In the genomic region with DNA sequence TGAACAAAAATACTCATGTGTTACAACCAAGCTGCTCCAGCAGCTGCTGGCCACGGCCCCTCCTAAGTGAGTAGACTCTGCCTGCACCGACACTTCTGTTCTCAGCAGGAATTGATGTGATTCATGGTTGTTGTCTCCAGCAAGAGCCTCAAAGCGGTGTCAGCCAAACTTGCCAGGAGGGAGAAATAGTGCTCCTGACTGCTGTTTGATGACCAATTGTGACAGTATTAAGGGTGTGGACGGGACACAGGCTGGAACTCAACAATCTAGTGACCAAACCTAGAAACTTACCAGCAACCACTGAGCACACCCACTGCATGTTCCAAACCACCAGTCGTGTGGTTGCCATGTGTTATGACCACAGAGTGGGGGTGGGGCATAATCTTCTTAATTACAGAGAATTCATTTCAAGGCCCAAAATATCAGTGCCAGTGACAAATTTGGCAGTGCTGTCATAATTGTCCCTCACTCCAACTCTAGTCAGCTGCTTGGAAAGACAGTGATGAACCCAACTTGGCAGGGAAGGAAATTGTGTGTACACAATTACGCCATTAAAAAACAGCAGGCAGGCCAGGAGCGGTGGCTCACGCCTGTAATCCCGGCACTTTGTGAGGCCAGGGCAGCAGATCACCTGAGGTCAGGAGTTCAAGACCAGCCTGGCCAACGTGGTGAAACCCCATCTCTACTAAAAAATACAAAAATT, we compare ENCODE assay signal across 1 cellular context.
TF ChIP-seq lines count a peak whose summit lies in the region.

No MANE protein-coding gene starts in this region.

TF ChIP-seq in HepG2, 621 proteins besides CTCF, POLR2A, EP300 and RAD21 (continued from another document and continues in another):
- TF ChIP-seq, protein P1, sequence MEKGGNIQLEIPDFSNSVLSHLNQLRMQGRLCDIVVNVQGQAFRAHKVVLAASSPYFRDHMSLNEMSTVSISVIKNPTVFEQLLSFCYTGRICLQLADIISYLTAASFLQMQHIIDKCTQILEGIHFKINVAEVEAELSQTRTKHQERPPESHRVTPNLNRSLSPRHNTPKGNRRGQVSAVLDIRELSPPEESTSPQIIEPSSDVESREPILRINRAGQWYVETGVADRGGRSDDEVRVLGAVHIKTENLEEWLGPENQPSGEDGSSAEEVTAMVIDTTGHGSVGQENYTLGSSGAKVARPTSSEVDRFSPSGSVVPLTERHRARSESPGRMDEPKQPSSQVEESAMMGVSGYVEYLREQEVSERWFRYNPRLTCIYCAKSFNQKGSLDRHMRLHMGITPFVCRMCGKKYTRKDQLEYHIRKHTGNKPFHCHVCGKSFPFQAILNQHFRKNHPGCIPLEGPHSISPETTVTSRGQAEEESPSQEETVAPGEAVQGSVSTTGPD (CRISPR knock-in tag; IDR thresholded peaks at IDR 0.05): peak; percentile 41; the same call in 1 of the 2 replicates
- TF ChIP-seq MATR3 (CRISPR knock-in tag; IDR thresholded peaks at IDR 0.05): no peak
- TF ChIP-seq, protein P2, sequence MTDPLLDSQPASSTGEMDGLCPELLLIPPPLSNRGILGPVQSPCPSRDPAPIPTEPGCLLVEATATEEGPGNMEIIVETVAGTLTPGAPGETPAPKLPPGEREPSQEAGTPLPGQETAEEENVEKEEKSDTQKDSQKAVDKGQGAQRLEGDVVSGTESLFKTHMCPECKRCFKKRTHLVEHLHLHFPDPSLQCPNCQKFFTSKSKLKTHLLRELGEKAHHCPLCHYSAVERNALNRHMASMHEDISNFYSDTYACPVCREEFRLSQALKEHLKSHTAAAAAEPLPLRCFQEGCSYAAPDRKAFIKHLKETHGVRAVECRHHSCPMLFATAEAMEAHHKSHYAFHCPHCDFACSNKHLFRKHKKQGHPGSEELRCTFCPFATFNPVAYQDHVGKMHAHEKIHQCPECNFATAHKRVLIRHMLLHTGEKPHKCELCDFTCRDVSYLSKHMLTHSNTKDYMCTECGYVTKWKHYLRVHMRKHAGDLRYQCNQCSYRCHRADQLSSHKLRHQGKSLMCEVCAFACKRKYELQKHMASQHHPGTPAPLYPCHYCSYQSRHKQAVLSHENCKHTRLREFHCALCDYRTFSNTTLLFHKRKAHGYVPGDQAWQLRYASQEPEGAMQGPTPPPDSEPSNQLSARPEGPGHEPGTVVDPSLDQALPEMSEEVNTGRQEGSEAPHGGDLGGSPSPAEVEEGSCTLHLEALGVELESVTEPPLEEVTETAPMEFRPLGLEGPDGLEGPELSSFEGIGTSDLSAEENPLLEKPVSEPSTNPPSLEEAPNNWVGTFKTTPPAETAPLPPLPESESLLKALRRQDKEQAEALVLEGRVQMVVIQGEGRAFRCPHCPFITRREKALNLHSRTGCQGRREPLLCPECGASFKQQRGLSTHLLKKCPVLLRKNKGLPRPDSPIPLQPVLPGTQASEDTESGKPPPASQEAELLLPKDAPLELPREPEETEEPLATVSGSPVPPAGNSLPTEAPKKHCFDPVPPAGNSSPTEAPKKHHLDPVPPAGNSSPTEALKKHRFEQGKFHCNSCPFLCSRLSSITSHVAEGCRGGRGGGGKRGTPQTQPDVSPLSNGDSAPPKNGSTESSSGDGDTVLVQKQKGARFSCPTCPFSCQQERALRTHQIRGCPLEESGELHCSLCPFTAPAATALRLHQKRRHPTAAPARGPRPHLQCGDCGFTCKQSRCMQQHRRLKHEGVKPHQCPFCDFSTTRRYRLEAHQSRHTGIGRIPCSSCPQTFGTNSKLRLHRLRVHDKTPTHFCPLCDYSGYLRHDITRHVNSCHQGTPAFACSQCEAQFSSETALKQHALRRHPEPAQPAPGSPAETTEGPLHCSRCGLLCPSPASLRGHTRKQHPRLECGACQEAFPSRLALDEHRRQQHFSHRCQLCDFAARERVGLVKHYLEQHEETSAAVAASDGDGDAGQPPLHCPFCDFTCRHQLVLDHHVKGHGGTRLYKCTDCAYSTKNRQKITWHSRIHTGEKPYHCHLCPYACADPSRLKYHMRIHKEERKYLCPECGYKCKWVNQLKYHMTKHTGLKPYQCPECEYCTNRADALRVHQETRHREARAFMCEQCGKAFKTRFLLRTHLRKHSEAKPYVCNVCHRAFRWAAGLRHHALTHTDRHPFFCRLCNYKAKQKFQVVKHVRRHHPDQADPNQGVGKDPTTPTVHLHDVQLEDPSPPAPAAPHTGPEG (CRISPR knock-in tag; IDR thresholded peaks at IDR 0.05): no peak
- TF ChIP-seq DR1 (CRISPR knock-in tag; IDR thresholded peaks at IDR 0.05): no peak
- TF ChIP-seq CENPT (CRISPR knock-in tag; IDR thresholded peaks at IDR 0.05; ENCODE audit: low read depth): no peak
- TF ChIP-seq ZNF256 (CRISPR knock-in tag; conservative IDR thresholded peaks at IDR 0.05): no peak
- TF ChIP-seq ZNF383 (CRISPR knock-in tag; IDR thresholded peaks at IDR 0.05; ENCODE audit: borderline replicate concordance): no peak
- no peak for TF ChIP-seq ZC3H4 (CRISPR knock-in tag; IDR thresholded peaks at IDR 0.05; ENCODE audit: borderline replicate concordance)
- TF ChIP-seq GPN1 (CRISPR knock-in tag; IDR thresholded peaks at IDR 0.05; ENCODE audit: borderline replicate concordance): no peak
- TF ChIP-seq REPIN1 (CRISPR knock-in tag; IDR thresholded peaks at IDR 0.05; ENCODE audit: borderline replicate concordance, low read depth): no peak
- peak; percentile 43; the same call in 1 of the 2 replicates for TF ChIP-seq ZNF543 (CRISPR knock-in tag; IDR thresholded peaks at IDR 0.05)
- TF ChIP-seq, protein P3, sequence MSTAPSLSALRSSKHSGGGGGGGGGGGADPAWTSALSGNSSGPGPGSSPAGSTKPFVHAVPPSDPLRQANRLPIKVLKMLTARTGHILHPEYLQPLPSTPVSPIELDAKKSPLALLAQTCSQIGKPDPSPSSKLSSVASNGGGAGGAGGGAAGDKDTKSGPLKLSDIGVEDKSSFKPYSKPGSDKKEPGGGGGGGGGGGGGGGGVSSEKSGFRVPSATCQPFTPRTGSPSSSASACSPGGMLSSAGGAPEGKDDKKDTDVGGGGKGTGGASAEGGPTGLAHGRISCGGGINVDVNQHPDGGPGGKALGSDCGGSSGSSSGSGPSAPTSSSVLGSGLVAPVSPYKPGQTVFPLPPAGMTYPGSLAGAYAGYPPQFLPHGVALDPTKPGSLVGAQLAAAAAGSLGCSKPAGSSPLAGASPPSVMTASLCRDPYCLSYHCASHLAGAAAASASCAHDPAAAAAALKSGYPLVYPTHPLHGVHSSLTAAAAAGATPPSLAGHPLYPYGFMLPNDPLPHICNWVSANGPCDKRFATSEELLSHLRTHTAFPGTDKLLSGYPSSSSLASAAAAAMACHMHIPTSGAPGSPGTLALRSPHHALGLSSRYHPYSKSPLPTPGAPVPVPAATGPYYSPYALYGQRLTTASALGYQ (CRISPR knock-in tag; IDR thresholded peaks at IDR 0.05): no peak
- no peak for TF ChIP-seq LCORL (IDR thresholded peaks at IDR 0.05)
- peak; percentile 42; the same call in 1 of the 2 replicates for TF ChIP-seq LCORL (CRISPR knock-in tag; IDR thresholded peaks at IDR 0.05)
- TF ChIP-seq ZNF746 (CRISPR knock-in tag; IDR thresholded peaks at IDR 0.05): no peak
- TF ChIP-seq ZNF614 (CRISPR knock-in tag; IDR thresholded peaks at IDR 0.05; ENCODE audit: borderline replicate concordance): no peak
- TF ChIP-seq ZFP37 (CRISPR knock-in tag; IDR thresholded peaks at IDR 0.05; ENCODE audit: borderline replicate concordance): no peak
- TF ChIP-seq MTF2 (CRISPR knock-in tag; IDR thresholded peaks at IDR 0.05; ENCODE audit: borderline replicate concordance): no peak
- TF ChIP-seq ZNF619 (CRISPR knock-in tag; IDR thresholded peaks at IDR 0.05): no peak
- no peak for TF ChIP-seq SALL2 (CRISPR knock-in tag; IDR thresholded peaks at IDR 0.05)
- no peak for TF ChIP-seq ZNF550 (CRISPR knock-in tag; IDR thresholded peaks at IDR 0.05; ENCODE audit: borderline replicate concordance)
- no peak for TF ChIP-seq TEAD3 (CRISPR knock-in tag; optimal IDR thresholded peaks at IDR 0.05; ENCODE audit: borderline replicate concordance)
- TF ChIP-seq SMAD1 (CRISPR knock-in tag; IDR thresholded peaks at IDR 0.05; ENCODE audit: borderline replicate concordance, low read depth): no peak
- TF ChIP-seq ZC3H13 (CRISPR knock-in tag; IDR thresholded peaks at IDR 0.05): 0 out of 2 replicates have a peak, but pooled peaks have one; percentile 46
- no peak for TF ChIP-seq ZSCAN30 (CRISPR knock-in tag; IDR thresholded peaks at IDR 0.05)
- TF ChIP-seq U2AF1 (optimal IDR thresholded peaks at IDR 0.05; ENCODE audit: low read depth, low read length): no peak
- TF ChIP-seq ARNT (IDR thresholded peaks at IDR 0.05): no peak
- TF ChIP-seq, protein P4, sequence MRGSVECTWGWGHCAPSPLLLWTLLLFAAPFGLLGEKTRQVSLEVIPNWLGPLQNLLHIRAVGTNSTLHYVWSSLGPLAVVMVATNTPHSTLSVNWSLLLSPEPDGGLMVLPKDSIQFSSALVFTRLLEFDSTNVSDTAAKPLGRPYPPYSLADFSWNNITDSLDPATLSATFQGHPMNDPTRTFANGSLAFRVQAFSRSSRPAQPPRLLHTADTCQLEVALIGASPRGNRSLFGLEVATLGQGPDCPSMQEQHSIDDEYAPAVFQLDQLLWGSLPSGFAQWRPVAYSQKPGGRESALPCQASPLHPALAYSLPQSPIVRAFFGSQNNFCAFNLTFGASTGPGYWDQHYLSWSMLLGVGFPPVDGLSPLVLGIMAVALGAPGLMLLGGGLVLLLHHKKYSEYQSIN (CRISPR knock-in tag; IDR thresholded peaks at IDR 0.05; ENCODE audit: borderline replicate concordance): no peak
- TF ChIP-seq, protein P5, sequence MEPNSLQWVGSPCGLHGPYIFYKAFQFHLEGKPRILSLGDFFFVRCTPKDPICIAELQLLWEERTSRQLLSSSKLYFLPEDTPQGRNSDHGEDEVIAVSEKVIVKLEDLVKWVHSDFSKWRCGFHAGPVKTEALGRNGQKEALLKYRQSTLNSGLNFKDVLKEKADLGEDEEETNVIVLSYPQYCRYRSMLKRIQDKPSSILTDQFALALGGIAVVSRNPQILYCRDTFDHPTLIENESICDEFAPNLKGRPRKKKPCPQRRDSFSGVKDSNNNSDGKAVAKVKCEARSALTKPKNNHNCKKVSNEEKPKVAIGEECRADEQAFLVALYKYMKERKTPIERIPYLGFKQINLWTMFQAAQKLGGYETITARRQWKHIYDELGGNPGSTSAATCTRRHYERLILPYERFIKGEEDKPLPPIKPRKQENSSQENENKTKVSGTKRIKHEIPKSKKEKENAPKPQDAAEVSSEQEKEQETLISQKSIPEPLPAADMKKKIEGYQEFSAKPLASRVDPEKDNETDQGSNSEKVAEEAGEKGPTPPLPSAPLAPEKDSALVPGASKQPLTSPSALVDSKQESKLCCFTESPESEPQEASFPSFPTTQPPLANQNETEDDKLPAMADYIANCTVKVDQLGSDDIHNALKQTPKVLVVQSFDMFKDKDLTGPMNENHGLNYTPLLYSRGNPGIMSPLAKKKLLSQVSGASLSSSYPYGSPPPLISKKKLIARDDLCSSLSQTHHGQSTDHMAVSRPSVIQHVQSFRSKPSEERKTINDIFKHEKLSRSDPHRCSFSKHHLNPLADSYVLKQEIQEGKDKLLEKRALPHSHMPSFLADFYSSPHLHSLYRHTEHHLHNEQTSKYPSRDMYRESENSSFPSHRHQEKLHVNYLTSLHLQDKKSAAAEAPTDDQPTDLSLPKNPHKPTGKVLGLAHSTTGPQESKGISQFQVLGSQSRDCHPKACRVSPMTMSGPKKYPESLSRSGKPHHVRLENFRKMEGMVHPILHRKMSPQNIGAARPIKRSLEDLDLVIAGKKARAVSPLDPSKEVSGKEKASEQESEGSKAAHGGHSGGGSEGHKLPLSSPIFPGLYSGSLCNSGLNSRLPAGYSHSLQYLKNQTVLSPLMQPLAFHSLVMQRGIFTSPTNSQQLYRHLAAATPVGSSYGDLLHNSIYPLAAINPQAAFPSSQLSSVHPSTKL (CRISPR knock-in tag; IDR thresholded peaks at IDR 0.05): no peak
- no peak; the same call in 1 of the 2 replicates for TF ChIP-seq DMAP1 (CRISPR knock-in tag; IDR thresholded peaks at IDR 0.05)
- no peak for TF ChIP-seq MAFK (conservative IDR thresholded peaks at IDR 0.05 in 1 of 2, IDR thresholded peaks at IDR 0.05 in 1 of 2; ENCODE audit: low read length in 2 of 2)
- TF ChIP-seq, protein P6, sequence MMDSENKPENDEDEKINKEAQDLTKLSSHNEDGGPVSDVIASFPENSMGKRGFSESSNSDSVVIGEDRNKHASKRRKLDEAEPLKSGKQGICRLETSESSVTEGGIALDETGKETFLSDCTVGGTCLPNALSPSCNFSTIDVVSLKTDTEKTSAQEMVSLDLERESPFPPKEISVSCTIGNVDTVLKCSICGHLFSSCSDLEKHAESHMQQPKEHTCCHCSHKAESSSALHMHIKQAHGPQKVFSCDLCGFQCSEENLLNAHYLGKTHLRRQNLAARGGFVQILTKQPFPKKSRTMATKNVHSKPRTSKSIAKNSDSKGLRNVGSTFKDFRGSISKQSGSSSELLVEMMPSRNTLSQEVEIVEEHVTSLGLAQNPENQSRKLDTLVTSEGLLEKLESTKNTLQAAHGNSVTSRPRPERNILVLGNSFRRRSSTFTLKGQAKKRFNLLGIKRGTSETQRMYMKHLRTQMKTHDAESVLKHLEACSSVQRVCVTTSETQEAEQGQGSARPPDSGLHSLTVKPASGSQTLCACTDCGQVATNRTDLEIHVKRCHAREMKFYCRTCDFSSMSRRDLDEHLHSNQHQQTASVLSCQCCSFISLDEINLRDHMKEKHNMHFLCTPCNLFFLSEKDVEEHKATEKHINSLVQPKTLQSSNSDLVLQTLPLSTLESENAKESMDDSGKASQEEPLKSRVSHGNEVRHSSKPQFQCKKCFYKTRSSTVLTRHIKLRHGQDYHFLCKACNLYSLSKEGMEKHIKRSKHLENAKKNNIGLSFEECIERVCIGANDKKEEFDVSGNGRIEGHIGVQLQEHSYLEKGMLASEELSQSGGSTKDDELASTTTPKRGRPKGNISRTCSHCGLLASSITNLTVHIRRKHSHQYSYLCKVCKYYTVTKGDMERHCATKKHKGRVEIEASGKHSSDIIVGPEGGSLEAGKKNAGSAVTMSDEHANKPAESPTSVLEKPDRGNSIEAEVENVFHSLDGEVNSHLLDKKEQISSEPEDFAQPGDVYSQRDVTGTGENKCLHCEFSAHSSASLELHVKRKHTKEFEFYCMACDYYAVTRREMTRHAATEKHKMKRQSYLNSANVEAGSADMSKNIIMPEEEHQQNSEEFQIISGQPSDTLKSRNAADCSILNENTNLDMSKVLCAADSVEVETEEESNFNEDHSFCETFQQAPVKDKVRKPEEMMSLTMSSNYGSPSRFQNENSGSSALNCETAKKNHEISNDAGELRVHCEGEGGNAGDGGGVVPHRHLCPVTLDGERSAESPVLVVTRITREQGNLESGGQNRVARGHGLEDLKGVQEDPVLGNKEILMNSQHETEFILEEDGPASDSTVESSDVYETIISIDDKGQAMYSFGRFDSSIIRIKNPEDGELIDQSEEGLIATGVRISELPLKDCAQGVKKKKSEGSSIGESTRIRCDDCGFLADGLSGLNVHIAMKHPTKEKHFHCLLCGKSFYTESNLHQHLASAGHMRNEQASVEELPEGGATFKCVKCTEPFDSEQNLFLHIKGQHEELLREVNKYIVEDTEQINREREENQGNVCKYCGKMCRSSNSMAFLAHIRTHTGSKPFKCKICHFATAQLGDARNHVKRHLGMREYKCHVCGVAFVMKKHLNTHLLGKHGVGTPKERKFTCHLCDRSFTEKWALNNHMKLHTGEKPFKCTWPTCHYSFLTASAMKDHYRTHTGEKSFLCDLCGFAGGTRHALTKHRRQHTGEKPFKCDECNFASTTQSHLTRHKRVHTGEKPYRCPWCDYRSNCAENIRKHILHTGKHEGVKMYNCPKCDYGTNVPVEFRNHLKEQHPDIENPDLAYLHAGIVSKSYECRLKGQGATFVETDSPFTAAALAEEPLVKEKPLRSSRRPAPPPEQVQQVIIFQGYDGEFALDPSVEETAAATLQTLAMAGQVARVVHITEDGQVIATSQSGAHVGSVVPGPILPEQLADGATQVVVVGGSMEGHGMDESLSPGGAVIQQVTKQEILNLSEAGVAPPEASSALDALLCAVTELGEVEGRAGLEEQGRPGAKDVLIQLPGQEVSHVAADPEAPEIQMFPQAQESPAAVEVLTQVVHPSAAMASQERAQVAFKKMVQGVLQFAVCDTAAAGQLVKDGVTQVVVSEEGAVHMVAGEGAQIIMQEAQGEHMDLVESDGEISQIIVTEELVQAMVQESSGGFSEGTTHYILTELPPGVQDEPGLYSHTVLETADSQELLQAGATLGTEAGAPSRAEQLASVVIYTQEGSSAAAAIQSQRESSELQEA (CRISPR knock-in tag; IDR thresholded peaks at IDR 0.05; ENCODE audit: not compliant biosample characterization): no peak
- no peak for TF ChIP-seq ZNF12 (CRISPR knock-in tag; IDR thresholded peaks at IDR 0.05)
- TF ChIP-seq SP4 (CRISPR knock-in tag; IDR thresholded peaks at IDR 0.05): peak; percentile 46; the same call in 1 of the 2 replicates
